Comparison of ENCODE assay signal across 8 cellular contexts in genomic region chr9:120579139-120579749, GRCh38. TPM values are rescaled to one million over a fixed set of nuclear protein-coding genes. Genes with fewer than 3 reads are reported as not detected.
DNase-seq lines count a peak whose midpoint lies in the region; ATAC-seq, FAIRE-seq and TF ChIP-seq lines count a peak whose summit lies in the region.

No MANE protein-coding gene starts in this region.

- H3K4me1 ChIP-seq in OCI-LY1 (ENCODE audit: insufficient read depth, low read length, severe bottlenecking) (peaks cover 75% of the 10 kb centered on the region), muscle layer of colon (ENCODE audit: insufficient read depth, low read length) (peaks cover 10% of the 10 kb centered on the region)

- ATAC-seq in activated CD8-positive, alpha-beta memory T cell treated with anti-CD3 and anti-CD28 coated beads, Interleukin-2, amount 10 ng/mL, durations not matched to agents 7 days and 5 days, result no peak
- no peak for ATAC-seq in GM19324 (IDR thresholded peaks at IDR 0.05; ENCODE audit: low FRiP score, unreplicated experiment)

- in situ Hi-C loops in G401 (cut with HindIII; ENCODE audit: low sequenced_read_pairs), result no loop called here

- no peak for FAIRE-seq in GM12891 (lab: Jason Lieb, UNC)

- peak overlapping the region; percentile 90 for H3K4me2 ChIP-seq in OCI-LY1 (ENCODE audit: low read length)

- peak overlapping the region; percentile 81 for H3K9ac ChIP-seq in OCI-LY1 (ENCODE audit: low read length)
- H3K9ac ChIP-seq in muscle layer of colon (ENCODE audit: low read length), result peak overlapping the region; percentile 93

- H3K27me3 ChIP-seq in OCI-LY1 (ENCODE audit: insufficient read depth, low read length) (no peaks in the 10 kb centered on the region), muscle layer of colon (ENCODE audit: control insufficient read depth in 1 of 2, insufficient read depth in 2 of 2, low read length in 2 of 2) (no peaks in the 10 kb centered on the region)

- peaks cover 45% of the 10 kb centered on the region for H3K4me1 Mint-ChIP-seq in activated CD8-positive, alpha-beta memory T cell treated with anti-CD3 and anti-CD28 coated beads, Interleukin-2, amount 10 ng/mL, durations not matched to agents 7 days and 5 days

- DNase-seq in activated CD8-positive, alpha-beta memory T cell treated with anti-CD3 and anti-CD28 coated beads, Interleukin-2, amount 10 ng/mL, durations not matched to agents 7 days and 5 days, result no peak
- DNase-seq in activated CD8-positive, alpha-beta memory T cell treated with anti-CD3 and anti-CD28 coated beads, Interleukin-2, amount 50 U/mL, for 4 hours, result no peak
- DNase-seq in dermis blood vessel endothelial cell (peak; percentile 10), G401 (ENCODE audit: low spot score) (no peak), GM12891 (ENCODE audit: insufficient read length, low spot score) (no peak)

- H3K27me3 Mint-ChIP-seq in activated CD8-positive, alpha-beta memory T cell treated with anti-CD3 and anti-CD28 coated beads, Interleukin-2, amount 10 ng/mL, durations not matched to agents 7 days and 5 days, result no peaks in the 10 kb centered on the region

- H4K20me1 ChIP-seq in OCI-LY1 (ENCODE audit: insufficient read depth, low read length), result no peaks in the 10 kb centered on the region

- H3K27ac Mint-ChIP-seq in activated CD8-positive, alpha-beta memory T cell treated with anti-CD3 and anti-CD28 coated beads, Interleukin-2, amount 10 ng/mL, durations not matched to agents 7 days and 5 days, result peak overlapping the region; percentile 93

- TF ChIP-seq POLR2A in GM12891 (IDR thresholded peaks at IDR 0.05; ENCODE audit: low read depth, low read length), result no peak

- no peaks in the 10 kb centered on the region for H3K9me3 Mint-ChIP-seq in activated CD8-positive, alpha-beta memory T cell treated with anti-CD3 and anti-CD28 coated beads, Interleukin-2, amount 10 ng/mL, durations not matched to agents 7 days and 5 days (ENCODE audit: low read depth)

- H2AFZ ChIP-seq in OCI-LY1 (ENCODE audit: low read length), result no peak overlapping the region

- peaks cover 26% of the 10 kb centered on the region for H3K36me3 Mint-ChIP-seq in activated CD8-positive, alpha-beta memory T cell treated with anti-CD3 and anti-CD28 coated beads, Interleukin-2, amount 10 ng/mL, durations not matched to agents 7 days and 5 days

- H3K4me3 Mint-ChIP-seq in activated CD8-positive, alpha-beta memory T cell treated with anti-CD3 and anti-CD28 coated beads, Interleukin-2, amount 10 ng/mL, durations not matched to agents 7 days and 5 days, result peak overlapping the region; percentile 96

- H3K9me3 ChIP-seq in OCI-LY1 (ENCODE audit: low read length) (no peaks in the 10 kb centered on the region), muscle layer of colon (ENCODE audit: low read length) (no peaks in the 10 kb centered on the region)

- H3K9me2 ChIP-seq in OCI-LY1 (ENCODE audit: low read depth, low read length), result no peaks in the 10 kb centered on the region

- H3K36me3 ChIP-seq in OCI-LY1 (ENCODE audit: insufficient read depth, low read length) (peaks cover 19% of the 10 kb centered on the region), muscle layer of colon (ENCODE audit: insufficient read depth, low read length) (no peaks in the 10 kb centered on the region)

- H3K27ac ChIP-seq in OCI-LY1 (ENCODE audit: low read depth, low read length, poor library complexity, severe bottlenecking), result peak overlapping the region; percentile 64
- peak overlapping the region; percentile 82 for H3K27ac ChIP-seq in muscle layer of colon (ENCODE audit: low read depth, low read length)

- H3K4me3 ChIP-seq in OCI-LY1 (ENCODE audit: low read depth, low read length, poor library complexity, severe bottlenecking) (peak overlapping the region; percentile 77), muscle layer of colon (ENCODE audit: low read depth in 1 of 2, low read length in 2 of 2) (peak overlapping the region; percentile 94 to 96)

- CTCF ChIA-PET in activated CD8-positive, alpha-beta memory T cell treated with anti-CD3 and anti-CD28 coated beads, Interleukin-2, amount 10 ng/mL, durations not matched to agents 7 days and 5 days (lab: Charles Lee), result no interaction called here

- H3F3A ChIP-seq in OCI-LY1 (ENCODE audit: insufficient read depth, low read length), result no peaks in the 10 kb centered on the region

- H3K79me2 ChIP-seq in OCI-LY1 (ENCODE audit: insufficient read depth, low read length), result peaks cover 60% of the 10 kb centered on the region

- no peak for TF ChIP-seq CTCF in OCI-LY1 (IDR thresholded peaks at IDR 0.05; ENCODE audit: low read length)

TF ChIP-seq in GM12891, 5 proteins besides CTCF, POLR2A, EP300 and RAD21:
- TF ChIP-seq POLR2AphosphoS5 (IDR thresholded peaks at IDR 0.05; ENCODE audit: low read depth, low read length) (no peak), SPI1 (IDR thresholded peaks at IDR 0.05; ENCODE audit: low read depth, low read length) (no peak), POU2F2 (IDR thresholded peaks at IDR 0.05; ENCODE audit: low read depth, low read length) (no peak), TAF1 (IDR thresholded peaks at IDR 0.05; ENCODE audit: low read depth, low read length) (no peak), PAX5 (IDR thresholded peaks at IDR 0.05; ENCODE audit: insufficient read depth, low read length, severe bottlenecking) (no peak)

RNA-seq across cellular contexts. Expression of gene CDK5RAP2, which starts 0.7 kb away (rescaled TPM):
- total RNA-seq in activated CD8-positive, alpha-beta memory T cell treated with anti-CD3 and anti-CD28 coated beads, Interleukin-2, amount 10 ng/mL, durations not matched to agents 7 days and 5 days, result 100 to 1,000 TPM in 1 of 2 experiments, 10 to 100 TPM in 1; 79.8 to 138 TPM
- 18.7 and 50.4 TPM in 2 replicates for total RNA-seq in dermis blood vessel endothelial cell
- total RNA-seq in G401 (2014; rRNA removed; shearing (Covaris generic)), result 27.9 and 54.8 TPM in 2 replicates
- 23.4 TPM for polyA plus RNA-seq in GM12891 (2012; ENCODE audit: low read depth, missing spikeins)
